16 cellular contexts compared by ENCODE assay signal in the genomic region with DNA sequence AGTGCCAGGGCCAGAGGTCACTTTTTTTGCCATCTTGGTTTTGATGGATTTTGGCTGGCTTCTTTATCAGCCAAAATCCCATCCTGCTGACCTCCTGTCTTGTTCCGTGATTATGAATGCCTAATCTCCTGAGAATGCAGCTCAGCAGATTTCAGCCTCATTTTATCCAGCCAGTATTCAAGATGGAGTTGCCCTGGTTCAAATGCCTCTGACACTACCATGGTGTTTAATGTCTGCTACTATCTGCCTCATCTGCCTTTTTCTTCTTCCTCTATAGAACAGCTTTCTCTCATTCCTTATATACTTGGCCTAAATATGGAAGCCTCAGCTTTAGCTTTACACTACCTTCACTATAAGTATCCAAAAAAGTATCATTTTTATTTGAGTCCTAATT.
"Had no signal": no experiment of that assay in that cellular context is flagged by ENCODE, and none has a peak within 500 bp of the region (broad histone marks: within the 10 kb centered on the region; RNA-seq: fewer than 3 reads in every experiment).

No MANE protein-coding gene starts in this region.

- H3K36me3 ChIP-seq: breast epithelium had no signal

- ATAC-seq: activated CD8-positive, alpha-beta memory T cell treated with anti-CD3 and anti-CD28 coated beads, Interleukin-2, amount 10 ng/mL, durations not matched to agents 7 days and 5 days; activated T-cell treated with anti-CD3 and anti-CD28 coated beads, Interleukin-2, amount 50 U/mL, for 4 hours; naive thymus-derived CD8-positive, alpha-beta T cell; stimulated activated naive CD8-positive, alpha-beta T cell treated with anti-CD3 and anti-CD28 coated beads, Interleukin-15, Interleukin-2, amounts not matched to agents 100 U/mL and 50 U/mL, for 24 hours had no signal

- H3K9me3 ChIP-seq: breast epithelium, testis had no signal

- H3K27ac Mint-ChIP-seq: activated CD8-positive, alpha-beta memory T cell treated with anti-CD3 and anti-CD28 coated beads, Interleukin-2, amount 10 ng/mL, durations not matched to agents 7 days and 5 days; activated naive CD8-positive, alpha-beta T cell treated with anti-CD3 and anti-CD28 coated beads for 36 hours; endodermal cell; naive thymus-derived CD8-positive, alpha-beta T cell had no signal

- H3K27me3 ChIP-seq: breast epithelium, testis had no signal

- H3K4me3 ChIP-seq: lung, testis had no signal

- H3K27ac ChIP-seq: testis had no signal

- DNase-seq: activated CD4-positive, alpha-beta T cell treated with anti-CD3 and anti-CD28 coated beads for 1 hour; activated CD4-positive, alpha-beta T cell treated with anti-CD3 and anti-CD28 coated beads, Interleukin-2, amount 50 U/mL, for 48 hours; activated CD8-positive, alpha-beta memory T cell treated with anti-CD3 and anti-CD28 coated beads, Interleukin-2, amount 10 ng/mL, durations not matched to agents 7 days and 5 days; activated effector memory CD4-positive, alpha-beta T cell treated with anti-CD3 and anti-CD28 coated beads, Interleukin-2, amount 50 U/mL, for 16 hours; activated naive CD8-positive, alpha-beta T cell treated with anti-CD3 and anti-CD28 coated beads for 36 hours; activated T-cell treated with anti-CD3 and anti-CD28 coated beads, Interleukin-2, amount 50 U/mL, for 4 hours; anterior cingulate cortex; glutamatergic neuron; naive thymus-derived CD8-positive, alpha-beta T cell; stimulated activated CD4-positive, alpha-beta T cell treated with anti-CD3 and anti-CD28 coated beads, Interleukin-4, amount 100 ng/mL, for 1 hour; stimulated activated CD8-positive, alpha-beta memory T cell treated with anti-CD3 and anti-CD28 coated beads, Interleukin-4, amount 100 ng/mL, for 48 hours; stimulated activated naive CD8-positive, alpha-beta T cell treated with anti-CD3 and anti-CD28 coated beads, Interleukin-15, Interleukin-2, amounts not matched to agents 100 U/mL and 50 U/mL, for 24 hours; testis had no signal

- H3K4me1 ChIP-seq: breast epithelium, testis had no signal

- H3K9me3 Mint-ChIP-seq: activated T-cell treated with anti-CD3 and anti-CD28 coated beads, Interleukin-2, amount 50 U/mL, for 4 hours had no signal
